12 cellular contexts compared by ENCODE assay signal in the genomic region with DNA sequence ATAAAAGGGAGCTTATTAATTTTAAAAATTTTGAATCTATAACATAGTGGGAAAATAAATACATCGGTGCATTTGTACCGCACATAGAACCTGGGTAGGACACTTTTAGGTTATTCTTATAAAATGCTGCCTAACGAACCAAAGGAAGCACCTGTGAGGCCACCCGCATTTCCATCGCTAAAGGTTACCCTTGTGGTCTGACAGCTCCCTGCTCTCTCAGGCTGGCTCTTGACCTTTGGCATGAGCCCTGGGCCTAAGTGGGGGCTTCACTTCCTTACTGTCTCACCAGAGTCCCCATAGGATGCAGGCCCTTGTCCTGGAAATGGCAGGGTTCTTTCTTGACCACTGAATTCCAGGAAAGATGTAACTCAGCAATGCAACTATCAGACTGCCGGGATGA. TPM values are rescaled to one million over a fixed set of nuclear protein-coding genes. Genes with fewer than 3 reads are reported as not detected.
DNase-seq lines count a peak whose midpoint lies in the region; ATAC-seq and TF ChIP-seq lines count a peak whose summit lies in the region.
"Had no signal": no experiment of that assay in that cellular context is flagged by ENCODE, and none has a peak within 500 bp of the region (broad histone marks: within the 10 kb centered on the region; RNA-seq: fewer than 3 reads in every experiment).

No MANE protein-coding gene starts in this region.

- peak overlapping the region; percentile 57 for H3K4me3 Mint-ChIP-seq in activated naive CD4-positive, alpha-beta T cell treated with anti-CD3 and anti-CD28 coated beads, Interleukin-2, amount 10 ng/mL, durations not matched to agents 7 days and 5 days
- H3K4me3 Mint-ChIP-seq: dendritic cell treated with granulocyte-macrophage colony-stimulating factor and Interleukin-4, amounts not matched to agents 40 ng/mL and 50 ng/mL, for 4 days had no signal

- H3K9me3 Mint-ChIP-seq in activated naive CD4-positive, alpha-beta T cell treated with anti-CD3 and anti-CD28 coated beads, Interleukin-2, amount 10 ng/mL, durations not matched to agents 7 days and 5 days: peaks cover 4% of the 10 kb centered on the region
- H3K9me3 Mint-ChIP-seq: dendritic cell treated with granulocyte-macrophage colony-stimulating factor and Interleukin-4, amounts not matched to agents 40 ng/mL and 50 ng/mL, for 4 days had no signal

- H3K4me3 ChIP-seq in SU-DHL-6 (ENCODE audit: insufficient read depth, low read length, poor library complexity, severe bottlenecking) (peak overlapping the region; percentile 51), thymus (ENCODE audit: low read length) (peak overlapping the region; percentile 31)
- H3K4me3 ChIP-seq: mucosa of descending colon had no signal

- H3K36me3 Mint-ChIP-seq in activated naive CD4-positive, alpha-beta T cell treated with anti-CD3 and anti-CD28 coated beads, Interleukin-2, amount 10 ng/mL, durations not matched to agents 7 days and 5 days: peaks cover 38% of the 10 kb centered on the region

- CTCF ChIA-PET in activated naive CD4-positive, alpha-beta T cell treated with anti-CD3 and anti-CD28 coated beads, Interleukin-2, amount 10 ng/mL, durations not matched to agents 7 days and 5 days (lab: Charles Lee): interaction anchor here (0.7 to 4.3 kb wide), 7 partner anchors 11 to 537 kb away, joined by 3 to 18 read pairs (median 4); no protein-coding TSS in a partner anchor

- peaks cover 51% of the 10 kb centered on the region for H3K4me1 ChIP-seq in thymus (ENCODE audit: control insufficient read depth, insufficient read depth, low read length)

- H3K27ac Mint-ChIP-seq in activated naive CD4-positive, alpha-beta T cell treated with anti-CD3 and anti-CD28 coated beads, Interleukin-2, amount 10 ng/mL, durations not matched to agents 7 days and 5 days: peak overlapping the region; percentile 98
- H3K27ac Mint-ChIP-seq: dendritic cell treated with granulocyte-macrophage colony-stimulating factor and Interleukin-4, amounts not matched to agents 40 ng/mL and 50 ng/mL, for 4 days had no signal

- H3K9me3 ChIP-seq in SU-DHL-6 (ENCODE audit: insufficient read depth, low read length) (no peaks in the 10 kb centered on the region), thymus (ENCODE audit: control insufficient read depth) (no peaks in the 10 kb centered on the region)
- H3K9me3 ChIP-seq: mucosa of descending colon had no signal

- no peaks in the 10 kb centered on the region for H3K27me3 ChIP-seq in SU-DHL-6 (ENCODE audit: low read length)
- no peaks in the 10 kb centered on the region for H3K27me3 ChIP-seq in thymus (ENCODE audit: control insufficient read depth, insufficient read depth)

- WGBS in thymus: 7% methylated on average over 6 of the region's 6 CpGs

- H3K9me2 ChIP-seq in SU-DHL-6 (replicated peaks; ENCODE audit: insufficient read depth, low read length): no peaks in the 10 kb centered on the region

- no peaks in the 10 kb centered on the region for H4K20me1 ChIP-seq in SU-DHL-6 (ENCODE audit: low read depth, low read length)

- peak overlapping the region; percentile 67 for H3K9ac ChIP-seq in SU-DHL-6 (ENCODE audit: low read length)

- no peak for TF ChIP-seq CTCF in SU-DHL-6 (IDR thresholded peaks at IDR 0.05; ENCODE audit: insufficient read depth, low read length, poor library complexity, severe bottlenecking)

- H3K27me3 Mint-ChIP-seq in activated naive CD4-positive, alpha-beta T cell treated with anti-CD3 and anti-CD28 coated beads, Interleukin-2, amount 10 ng/mL, durations not matched to agents 7 days and 5 days: no peaks in the 10 kb centered on the region
- H3K27me3 Mint-ChIP-seq: dendritic cell treated with granulocyte-macrophage colony-stimulating factor and Interleukin-4, amounts not matched to agents 40 ng/mL and 50 ng/mL, for 4 days had no signal

- H3K4me1 Mint-ChIP-seq in activated naive CD4-positive, alpha-beta T cell treated with anti-CD3 and anti-CD28 coated beads, Interleukin-2, amount 10 ng/mL, durations not matched to agents 7 days and 5 days: peaks cover 69% of the 10 kb centered on the region

- no peak overlapping the region for H2AFZ ChIP-seq in SU-DHL-6 (ENCODE audit: low read depth, low read length, severe bottlenecking)

- H3K4me2 ChIP-seq in SU-DHL-6 (ENCODE audit: low read depth, low read length, poor library complexity, severe bottlenecking): peak overlapping the region; percentile 76

- H3K27ac ChIP-seq in SU-DHL-6 (ENCODE audit: low read depth, low read length) (peak overlapping the region; percentile 100), thymus (ENCODE audit: low read depth) (peak overlapping the region; percentile 83)

- no peaks in the 10 kb centered on the region for H3K79me2 ChIP-seq in SU-DHL-6 (ENCODE audit: insufficient read depth, low read length)

- no peaks in the 10 kb centered on the region for H3K36me3 ChIP-seq in SU-DHL-6 (ENCODE audit: low read length)
- peaks cover 4% of the 10 kb centered on the region for H3K36me3 ChIP-seq in thymus (ENCODE audit: control insufficient read depth, insufficient read depth)

- H3F3A ChIP-seq in SU-DHL-6 (ENCODE audit: insufficient read depth): peaks cover 31% of the 10 kb centered on the region

- DNase-seq in activated naive CD4-positive, alpha-beta T cell treated with anti-CD3 and anti-CD28 coated beads, Interleukin-2, amount 10 ng/mL, durations not matched to agents 7 days and 5 days: no peak
- no peak for DNase-seq in activated naive CD4-positive, alpha-beta T cell treated with anti-CD3 and anti-CD28 coated beads, Interleukin-2, amount 50 U/mL, for 16 hours
- no peak for DNase-seq in NCI-H345 treated with DMSO at 0.1 percent for 48 hours (lab: John Stamatoyannopoulos, UW; ENCODE audit: unreplicated experiment)
- DNase-seq in foreskin melanocyte: no peak
- DNase-seq in stimulated activated CD4-positive, alpha-beta T cell treated with anti-CD3 and anti-CD28 coated beads, Interleukin-12 subunit alpha, Interleukin-12 subunit beta, amount 100 ng/mL, for 4 hours: no peak
- DNase-seq: amniotic stem cell, IMR-90 had no signal

- peak; percentile 23 for ATAC-seq in HG02798 (IDR thresholded peaks at IDR 0.05; ENCODE audit: poor library complexity, unreplicated experiment)

RNA-seq across cellular contexts. Expression of a gene that starts 46.0 kb away (rescaled TPM):
- polyA plus RNA-seq in thymus: 41.2 TPM
